In genomic region chr1:118097622-118098348, GRCh38 we compare ENCODE assay signal across 29 cellular contexts.
A peak's percentile ranks its signal among the peaks of the same experiment; 100 is the strongest.
DNase-seq lines count a peak whose midpoint lies in the region; TF ChIP-seq lines count a peak whose summit lies in the region.
"Had no signal": no experiment of that assay in that cellular context is flagged by ENCODE, and none has a peak within 500 bp of the region (broad histone marks: within the 10 kb centered on the region; RNA-seq: fewer than 3 reads in every experiment).

No MANE protein-coding gene starts in this region.

- no peak overlapping the region for H3K27ac ChIP-seq in HEK293 (ENCODE audit: extremely low read depth, low read depth, low read length)
- H3K27ac ChIP-seq: adrenal gland; BLaER1 treated with 17β-estradiol and CSF1 and Interleukin-3, amounts not matched to agents 10 nM and 100 nM; cardiac muscle cell; foreskin keratinocyte; heart left ventricle; KMS-11; sigmoid colon had no signal

- H3K4me1 ChIP-seq in HEK293 (ENCODE audit: control insufficient read depth, insufficient read depth, low read length), result no peaks in the 10 kb centered on the region; the same call in 1 of the 2 replicates
- H3K4me1 ChIP-seq: adrenal gland; BLaER1 treated with 17β-estradiol and CSF1 and Interleukin-3, amounts not matched to agents 10 nM and 100 nM; Caco-2; sigmoid colon had no signal

- TF ChIP-seq POLR2A in erythroblast (IDR thresholded peaks at IDR 0.05; ENCODE audit: low read length), result no peak

- H3K4me3 ChIP-seq in HEK293 (ENCODE audit: low read depth, low read length) (no peak overlapping the region), astrocyte of the cerebellum (ENCODE audit: low read depth, low read length) (no peak overlapping the region), skeletal muscle cell (ENCODE audit: low read depth, low read length) (no peak overlapping the region)
- H3K4me3 ChIP-seq: adrenal gland; BLaER1 treated with 17β-estradiol and CSF1 and Interleukin-3, amounts not matched to agents 10 nM and 100 nM; cardiac muscle cell; heart left ventricle; sigmoid colon had no signal

- H3K9me3 ChIP-seq in HEK293 (ENCODE audit: control insufficient read depth, insufficient read depth, low read depth, low read length), result no peaks in the 10 kb centered on the region
- H3K9me3 ChIP-seq: adrenal gland; BLaER1 treated with 17β-estradiol and CSF1 and Interleukin-3, amounts not matched to agents 10 nM and 100 nM; Caco-2; heart left ventricle; sigmoid colon; SK-N-SH had no signal

- in situ Hi-C loops in astrocyte of the cerebellum (cut with HindIII; ENCODE audit: low sequenced_read_pairs), result no loop called here

- TF ChIP-seq CTCF in HEK293 (tag by site-specific recombination; IDR thresholded peaks at IDR 0.05), result no peak
- TF ChIP-seq CTCF in astrocyte of the cerebellum (IDR thresholded peaks at IDR 0.05; ENCODE audit: low read depth, low read length, missing control alignments), result no peak

- DNase-seq in astrocyte of the cerebellum (ENCODE audit: low read depth), result peak; percentile 15
- peak; percentile 32 for DNase-seq in fibroblast of the conjunctiva (ENCODE audit: low read depth)
- DNase-seq in skeletal muscle cell (ENCODE audit: low read depth), result peak; percentile 55
- DNase-seq in SW 1271 (lab: John Stamatoyannopoulos, UW), result no peak
- DNase-seq in erythroblast (lab: John Stamatoyannopoulos, UW), result no peak
- no peak for DNase-seq in NCI-H1417 (lab: John Stamatoyannopoulos, UW)
- DNase-seq: activated CD4-positive, alpha-beta T cell treated with anti-CD3 and anti-CD28 coated beads for 36 hours; activated naive CD4-positive, alpha-beta T cell treated with anti-CD3 and anti-CD28 coated beads, Interleukin-2, amount 10 ng/mL, durations not matched to agents 7 days and 5 days; adrenal gland; Caco-2; cortex of kidney; DMS79; effector memory CD4-positive, alpha-beta T cell; foreskin keratinocyte; GF-D8; heart left ventricle; kidney; NCI-H1436 treated with DMSO at 0.1 percent for 48 hours; NCI-H2081 treated with DMSO at 0.1 percent for 48 hours; NCI-H226; NCI-H526 treated with DMSO at 0.1 percent for 48 hours; NK-92 treated with Interleukin-12 subunit alpha and Interleukin-12 subunit beta, amount 100 ng/mL, for 24 hours; sigmoid colon; SK-N-SH; stimulated activated CD4-positive, alpha-beta T cell treated with anti-CD3 and anti-CD28 coated beads, Interleukin-4, amount 100 ng/mL, for 24 hours had no signal

- POLR2A ChIA-PET in HEK293 (lab: Yijun Ruan, JAX), result no interaction called here

- CTCF ChIA-PET in HEK293 (lab: Yijun Ruan, JAX), result interaction anchor here (1.0 kb wide), 1 partner anchor 9 kb away, joined by 3 read pairs; no protein-coding TSS in a partner anchor

- H3K36me3 ChIP-seq in HEK293 (ENCODE audit: control insufficient read depth in 2 of 2, insufficient read depth in 1 of 2, low read length in 2 of 2), result no peaks in the 10 kb centered on the region
- H3K36me3 ChIP-seq: adrenal gland; BLaER1 treated with 17β-estradiol and CSF1 and Interleukin-3, amounts not matched to agents 10 nM and 100 nM; cardiac muscle cell; heart left ventricle; sigmoid colon had no signal

TF ChIP-seq in HEK293, 187 proteins besides CTCF, POLR2A, EP300 and RAD21:
- peak; percentile 66 for TF ChIP-seq PRDM6 (tag by site-specific recombination; IDR thresholded peaks at IDR 0.05)
- TF ChIP-seq GLIS1 (tag by site-specific recombination; IDR thresholded peaks at IDR 0.05), result peak; percentile 71
- TF ChIP-seq ZBTB10 (tag by site-specific recombination; IDR thresholded peaks at IDR 0.05), result no peak
- no peak for TF ChIP-seq MZF1 (tag by site-specific recombination; IDR thresholded peaks at IDR 0.05; ENCODE audit: borderline replicate concordance)
- TF ChIP-seq ZNF692 (tag by site-specific recombination; IDR thresholded peaks at IDR 0.05), result peak; percentile 49; the same call in 1 of the 2 replicates
- TF ChIP-seq ZNF544 (tag by site-specific recombination; IDR thresholded peaks at IDR 0.05), result no peak
- no peak for TF ChIP-seq ZNF404 (tag by site-specific recombination; IDR thresholded peaks at IDR 0.05)

Comparison
In these comparisons a context has a peak if more than half of its experiments do, and no peak if none do; other contexts are left out.
1. DNase-seq: peak in astrocyte of the cerebellum (single experiment), fibroblast of the conjunctiva (single experiment) and skeletal muscle cell (single experiment); none in SW 1271 (0 of 2), erythroblast (0 of 2) and NCI-H1417 (0 of 3).